Comparison of ENCODE assay signal across 15 cellular contexts in genomic region chr1:184802739-184803492, GRCh38. TPM values are rescaled to one million over a fixed set of nuclear protein-coding genes. Genes with fewer than 3 reads are reported as not detected.
DNase-seq lines count a peak whose midpoint lies in the region; FAIRE-seq and TF ChIP-seq lines count a peak whose summit lies in the region.
"Had no signal": no experiment of that assay in that cellular context is flagged by ENCODE, and none has a peak within 500 bp of the region (broad histone marks: within the 10 kb centered on the region; RNA-seq: fewer than 3 reads in every experiment).

No MANE protein-coding gene starts in this region.

- H3K4me3 ChIP-seq in bronchial epithelial cell (ENCODE audit: low read depth, low read length) (no peak overlapping the region), skeletal muscle tissue (ENCODE audit: low read length in 3 of 3) (no peak overlapping the region), colonic mucosa (no peak overlapping the region)
- H3K4me3 ChIP-seq: SJSA1 had no signal

- no peak for TF ChIP-seq CTCF in bronchial epithelial cell (IDR thresholded peaks at IDR 0.05; ENCODE audit: insufficient read depth, low read length, severe bottlenecking)
- no peak for TF ChIP-seq CTCF in colonic mucosa (IDR thresholded peaks at IDR 0.05)

- H3K9me3 ChIP-seq in skeletal muscle tissue (ENCODE audit: control insufficient read depth in 3 of 3, low read length in 3 of 3) (no peaks in the 10 kb centered on the region), colonic mucosa (no peaks in the 10 kb centered on the region)
- H3K9me3 ChIP-seq: SJSA1 had no signal

- DNase-seq in H4 (ENCODE audit: low spot score) (peak; percentile 18), NCI-H2196 (lab: John Stamatoyannopoulos, UW; ENCODE audit: unreplicated experiment) (peak; percentile 77), bronchial epithelial cell (ENCODE audit: low read depth) (peak; percentile 12), midbrain (lab: John Stamatoyannopoulos, UW) (no peak), GM12891 (ENCODE audit: insufficient read length, low spot score) (no peak), colonic mucosa (no peak)
- DNase-seq: cortex of kidney, NCI-H1436, NCI-H526, nucleus accumbens, small intestine, substantia nigra, WERI-Rb-1 had no signal

- H3K4me1 ChIP-seq in skeletal muscle tissue (ENCODE audit: control insufficient read depth in 3 of 3, insufficient read depth in 3 of 3, low read length in 3 of 3) (peaks cover 11 to 42% (median 26%) of the 10 kb centered on the region in 3 donors), colonic mucosa (no peaks in the 10 kb centered on the region)
- H3K4me1 ChIP-seq: SJSA1 had no signal

- FAIRE-seq in bronchial epithelial cell (lab: Jason Lieb, UNC): no peak
- FAIRE-seq in GM12891 (lab: Jason Lieb, UNC): no peak
- FAIRE-seq: small intestine had no signal

- H3K9ac ChIP-seq in skeletal muscle tissue (ENCODE audit: low read depth in 1 of 3, low read length in 3 of 3) (peak overlapping the region in 1 of 3 donors; percentile 15), colonic mucosa (ENCODE audit: low read depth in 2 of 2, low read length in 2 of 2) (no peak overlapping the region)

- intact Hi-C loops in colonic mucosa (cut with DNase I): no loop called here

- H3K36me3 ChIP-seq in bronchial epithelial cell (ENCODE audit: control insufficient read depth, insufficient read depth, low read length) (no peaks in the 10 kb centered on the region), skeletal muscle tissue (ENCODE audit: control insufficient read depth in 3 of 3, insufficient read depth in 3 of 3, low read length in 3 of 3) (peaks cover 0 to 14% (median 2%) of the 10 kb centered on the region in 3 donors), colonic mucosa (no peaks in the 10 kb centered on the region)
- H3K36me3 ChIP-seq: WERI-Rb-1 had no signal

- no peak for TF ChIP-seq POLR2A in GM12891 (IDR thresholded peaks at IDR 0.05; ENCODE audit: low read depth, low read length)

- H3K27ac ChIP-seq in skeletal muscle tissue (ENCODE audit: low read depth, low read length) (peak overlapping the region; percentile 36), colonic mucosa (no peak overlapping the region)
- H3K27ac ChIP-seq: SJSA1, WERI-Rb-1 had no signal

- H3K27me3 ChIP-seq in bronchial epithelial cell (ENCODE audit: control insufficient read depth, insufficient read depth, low read length): no peaks in the 10 kb centered on the region
- no peaks in the 10 kb centered on the region for H3K27me3 ChIP-seq in skeletal muscle tissue (ENCODE audit: control insufficient read depth in 3 of 3, insufficient read depth in 3 of 3, low read length in 3 of 3)
- no peaks in the 10 kb centered on the region for H3K27me3 ChIP-seq in colonic mucosa
- H3K27me3 ChIP-seq: SJSA1 had no signal

TF ChIP-seq in GM12891, 5 proteins besides CTCF, POLR2A, EP300 and RAD21:
- TF ChIP-seq PAX5 (IDR thresholded peaks at IDR 0.05; ENCODE audit: insufficient read depth, low read length, severe bottlenecking): no peak
TF ChIP-seq in GM12891: peak in this region for 0.

RNA-seq across cellular contexts. Expression of gene EDEM3, which starts 48.3 kb away (rescaled TPM):
- total RNA-seq in H4 (2014; rRNA removed; shearing (Covaris generic)): 21.7 and 28.4 TPM in 2 replicates
- total RNA-seq in bronchial epithelial cell: 32.1 and 54.2 TPM in 2 replicates
- total RNA-seq in skeletal muscle tissue: 28.2 TPM
- polyA plus RNA-seq in GM12891 (2012; ENCODE audit: low read depth, missing spikeins): 4.1 TPM
- total RNA-seq in colonic mucosa: 10 to 100 TPM; 55.7 to 75.4 TPM

Comparison
In these comparisons a context has a peak if more than half of its experiments do, and no peak if none do; other contexts are left out.
1. DNase-seq: peak in H4 (single experiment), NCI-H2196 (single experiment) and bronchial epithelial cell (single experiment); none in midbrain (single experiment), GM12891 (single experiment) and colonic mucosa (single experiment).